11 cellular contexts compared by ENCODE assay signal in genomic region chr15:62559049-62559733, GRCh38.
A peak's percentile ranks its signal among the peaks of the same experiment; 100 is the strongest.
DNase-seq lines count a peak whose midpoint lies in the region; TF ChIP-seq lines count a peak whose summit lies in the region.
"Had no signal": no experiment of that assay in that cellular context is flagged by ENCODE, and none has a peak within 500 bp of the region (broad histone marks: within the 10 kb centered on the region; RNA-seq: fewer than 3 reads in every experiment).

No MANE protein-coding gene starts in this region.

- H3K4me3 ChIP-seq in adipocyte (ENCODE audit: low read length) (peak overlapping the region; percentile 68), right atrium auricular region (no peak overlapping the region), smooth muscle cell (no peak overlapping the region)
- H3K4me3 ChIP-seq: esophagus muscularis mucosa had no signal

- H3K79me2 ChIP-seq in smooth muscle cell (ENCODE audit: low read depth): no peaks in the 10 kb centered on the region

- peak overlapping the region; percentile 13 to 38 for H3K27ac ChIP-seq in right atrium auricular region
- H3K27ac ChIP-seq in smooth muscle cell (ENCODE audit: low read depth): no peak overlapping the region

- no peak overlapping the region for H2AFZ ChIP-seq in smooth muscle cell (ENCODE audit: low read depth)

- H3K9ac ChIP-seq in adipocyte (ENCODE audit: low read length): peak overlapping the region; percentile 68
- H3K9ac ChIP-seq in smooth muscle cell (ENCODE audit: low read depth): no peak overlapping the region

- no peak for TF ChIP-seq CTCF in right atrium auricular region (IDR thresholded peaks at IDR 0.05)
- TF ChIP-seq CTCF in smooth muscle cell (IDR thresholded peaks at IDR 0.05; ENCODE audit: borderline replicate concordance, insufficient read depth, poor library complexity, severe bottlenecking): no peak

- H3K27me3 ChIP-seq in adipocyte (replicated peaks; ENCODE audit: control insufficient read depth, insufficient read depth, low read length) (no peaks in the 10 kb centered on the region), right atrium auricular region (no peaks in the 10 kb centered on the region), smooth muscle cell (ENCODE audit: low read depth) (no peaks in the 10 kb centered on the region)
- H3K27me3 ChIP-seq: esophagus muscularis mucosa had no signal

- peak; percentile 68 for DNase-seq in EH (ENCODE audit: low read depth)
- DNase-seq in adipocyte (ENCODE audit: low read depth): peak; percentile 75
- peak; percentile 65 for DNase-seq in right atrium auricular region (ENCODE audit: low spot score)
- DNase-seq in smooth muscle cell (lab: John Stamatoyannopoulos, UW; ENCODE audit: unreplicated experiment): no peak
- DNase-seq in NK-92 treated with Interleukin-12 subunit alpha and Interleukin-12 subunit beta, amount 100 ng/mL, for 24 hours (lab: John Stamatoyannopoulos, UW): no peak
- no peak for DNase-seq in iPS-NIHi11 (ENCODE audit: low spot score)
- DNase-seq in amniotic stem cell (lab: John Stamatoyannopoulos, UW): no peak
- no peak for DNase-seq in activated CD4-positive, CD25-positive, alpha-beta regulatory T cell (lab: John Stamatoyannopoulos, UW)
- DNase-seq: retina, T-cell had no signal

- H3K4me2 ChIP-seq in smooth muscle cell: peak overlapping the region; percentile 5

- H3K4me1 ChIP-seq in adipocyte (ENCODE audit: control insufficient read depth, insufficient read depth, low read length) (peaks cover 24% of the 10 kb centered on the region), right atrium auricular region (peaks cover 0 to 22% of the 10 kb centered on the region in 2 donors), smooth muscle cell (ENCODE audit: low read depth) (peaks cover 7% of the 10 kb centered on the region)

- no peaks in the 10 kb centered on the region for H3F3A ChIP-seq in smooth muscle cell (ENCODE audit: low read depth)

- H4K20me1 ChIP-seq in smooth muscle cell (ENCODE audit: low read depth): no peaks in the 10 kb centered on the region

- WGBS in smooth muscle cell (ENCODE audit: low lambda C conversion rate): 64% methylated on average over 6 of the region's 6 CpGs

- peaks cover 10% of the 10 kb centered on the region for H3K36me3 ChIP-seq in adipocyte (ENCODE audit: control insufficient read depth, insufficient read depth, low read length, severe bottlenecking)
- H3K36me3 ChIP-seq in right atrium auricular region: no peaks in the 10 kb centered on the region
- no peaks in the 10 kb centered on the region for H3K36me3 ChIP-seq in smooth muscle cell (ENCODE audit: low read depth)
- H3K36me3 ChIP-seq: esophagus muscularis mucosa had no signal

- H3K9me3 ChIP-seq in adipocyte (ENCODE audit: control insufficient read depth, low read length) (no peaks in the 10 kb centered on the region), right atrium auricular region (no peaks in the 10 kb centered on the region), smooth muscle cell (replicated peaks; ENCODE audit: low read depth) (no peaks in the 10 kb centered on the region)
- H3K9me3 ChIP-seq: esophagus muscularis mucosa had no signal

Comparison
In these comparisons a context has a peak if more than half of its experiments do, and no peak if none do; other contexts are left out.
1. DNase-seq: peak in EH (single experiment), adipocyte (single experiment) and right atrium auricular region (single experiment); none in smooth muscle cell (single experiment), NK-92 treated with Interleukin-12 subunit alpha and Interleukin-12 subunit beta, amount 100 ng/mL, for 24 hours (single experiment), iPS-NIHi11 (single experiment), amniotic stem cell (single experiment) and activated CD4-positive, CD25-positive, alpha-beta regulatory T cell (0 of 4).